23 cellular contexts compared by ENCODE assay signal in the genomic region with DNA sequence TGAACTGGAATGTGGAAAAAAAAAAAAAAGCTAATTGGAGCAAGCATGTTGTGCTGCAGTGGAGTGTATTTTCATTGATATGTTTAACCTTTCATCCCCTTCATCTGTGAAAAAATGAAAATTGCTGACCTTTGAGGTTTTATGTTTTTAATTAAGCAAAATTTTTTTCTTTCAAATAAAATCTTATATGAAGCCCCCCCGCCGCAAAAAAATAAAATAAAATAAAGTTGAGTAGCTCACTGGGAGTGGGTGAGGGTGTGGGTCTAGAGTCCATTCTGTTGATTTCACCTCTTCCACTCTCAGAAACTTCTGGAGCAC. TPM values are rescaled to one million over a fixed set of nuclear protein-coding genes. Genes with fewer than 3 reads are reported as not detected.
DNase-seq lines count a peak whose midpoint lies in the region; ATAC-seq, FAIRE-seq and TF ChIP-seq lines count a peak whose summit lies in the region.
"Had no signal": no experiment of that assay in that cellular context is flagged by ENCODE, and none has a peak within 500 bp of the region (broad histone marks: within the 10 kb centered on the region; RNA-seq: fewer than 3 reads in every experiment).

No MANE protein-coding gene starts in this region.

- H3K4me1 ChIP-seq in A549 (peaks cover 10% of the 10 kb centered on the region; the same call in 1 of the 3 replicates), keratinocyte (ENCODE audit: control insufficient read depth, extremely low read depth, insufficient read depth, low read length) (peaks cover 29% of the 10 kb centered on the region), smooth muscle cell (ENCODE audit: low read depth) (peaks cover 25% of the 10 kb centered on the region), foreskin keratinocyte (peaks cover 27% of the 10 kb centered on the region)
- H3K4me1 ChIP-seq: BLaER1 treated with 17β-estradiol and CSF1 and Interleukin-3, amounts not matched to agents 10 nM and 100 nM had no signal

- TF ChIP-seq POLR2A in A549 (IDR thresholded peaks at IDR 0.05; ENCODE audit: low read length) (no peak), GM12891 (IDR thresholded peaks at IDR 0.05; ENCODE audit: low read depth, low read length) (no peak)

- H3K36me3 Mint-ChIP-seq in HFFc6 (ENCODE audit: low read depth) = peaks cover 4% of the 10 kb centered on the region

- H3K4me3 ChIP-seq in A549 = no peak overlapping the region
- no peak overlapping the region for H3K4me3 ChIP-seq in keratinocyte (ENCODE audit: control insufficient read depth in 2 of 3, extremely low read depth in 1 of 3, insufficient read depth in 2 of 3, low read depth in 1 of 3, low read length in 3 of 3)
- H3K4me3 ChIP-seq in smooth muscle cell = no peak overlapping the region
- H3K4me3 ChIP-seq: BLaER1 treated with 17β-estradiol and CSF1 and Interleukin-3, amounts not matched to agents 10 nM and 100 nM; GM12878; SK-N-MC had no signal

- H3K79me2 ChIP-seq in keratinocyte (ENCODE audit: control insufficient read depth, insufficient read depth, low read length) = no peaks in the 10 kb centered on the region
- peaks cover 41% of the 10 kb centered on the region for H3K79me2 ChIP-seq in smooth muscle cell (ENCODE audit: low read depth)

- H3F3A ChIP-seq in smooth muscle cell (ENCODE audit: low read depth) = peaks cover 18% of the 10 kb centered on the region

- TF ChIP-seq CTCF in A549 (IDR thresholded peaks at IDR 0.05) = no peak
- TF ChIP-seq CTCF in HFFc6 (IDR thresholded peaks at IDR 0.05) = no peak
- TF ChIP-seq CTCF in keratinocyte (optimal IDR thresholded peaks at IDR 0.05 in 1 of 3, IDR thresholded peaks at IDR 0.05 in 1 of 3, conservative IDR thresholded peaks at IDR 0.05 in 1 of 3; ENCODE audit: extremely low read depth in 1 of 3, insufficient read depth in 2 of 3, low read length in 3 of 3) = no peak
- no peak for TF ChIP-seq CTCF in smooth muscle cell (IDR thresholded peaks at IDR 0.05; ENCODE audit: borderline replicate concordance, insufficient read depth, poor library complexity, severe bottlenecking)
- TF ChIP-seq CTCF in foreskin keratinocyte (conservative IDR thresholded peaks at IDR 0.05) = no peak

- TF ChIP-seq EP300 in A549 (IDR thresholded peaks at IDR 0.05) = no peak

- H3K4me3 Mint-ChIP-seq in HFFc6 = peak overlapping the region; percentile 40; the same call in 1 of the 2 replicates
- H3K4me3 Mint-ChIP-seq: CD4-positive, alpha-beta T cell had no signal

- no peak for TF ChIP-seq RAD21 in A549 (conservative IDR thresholded peaks at IDR 0.05 in 1 of 2, IDR thresholded peaks at IDR 0.05 in 1 of 2)

- 88% methylated on average over 2 of the region's 2 CpGs for WGBS in A549 (ENCODE audit: missing lambda C conversion rate)
- WGBS in smooth muscle cell (ENCODE audit: low lambda C conversion rate) = 75% methylated on average over 2 of the region's 2 CpGs

- DNase-seq in A549 (ENCODE audit: low read depth in 1 of 2, low spot score in 1 of 2) (no peak), HFFc6 (no peak), keratinocyte (ENCODE audit: low read depth, low spot score) (no peak), smooth muscle cell (lab: John Stamatoyannopoulos, UW; ENCODE audit: unreplicated experiment) (no peak), GM12891 (ENCODE audit: insufficient read length, low spot score) (no peak), NCI-H2081 treated with DMSO at 0.1 percent for 48 hours (lab: John Stamatoyannopoulos, UW) (no peak), foreskin keratinocyte (no peak)
- DNase-seq: AML-193; CD4-positive, alpha-beta T cell; DMS 273 treated with DMSO at 0.1 percent for 48 hours; DMS79; GDM1; KG1; MM.1S; NCI-H2029; NCI-H446 treated with DMSO at 0.1 percent for 48 hours; NCI-H69; RPMI8226; SIG-M5 had no signal

- no peak for ATAC-seq in A549
- ATAC-seq in foreskin keratinocyte = no peak
- ATAC-seq: GM12878 had no signal

- dilution Hi-C loops in keratinocyte (cut with MboI; ENCODE audit: extremely low pct_ligation_motif_present, low sequenced_read_pairs) = no loop called here

- H3K27ac ChIP-seq in A549 (no peak overlapping the region), keratinocyte (ENCODE audit: control insufficient read depth, insufficient read depth, low read length) (no peak overlapping the region), smooth muscle cell (ENCODE audit: low read depth) (peak overlapping the region; percentile 76), foreskin keratinocyte (no peak overlapping the region)
- H3K27ac ChIP-seq: BLaER1 treated with 17β-estradiol and CSF1 and Interleukin-3, amounts not matched to agents 10 nM and 100 nM; SK-N-MC had no signal

- no peak overlapping the region; the same call in 1 of the 2 replicates for H3K27ac Mint-ChIP-seq in HFFc6
- H3K27ac Mint-ChIP-seq: CD4-positive, alpha-beta T cell had no signal

- H3K9ac ChIP-seq in keratinocyte (ENCODE audit: control insufficient read depth, extremely low read depth, insufficient read depth, low read length) = no peak overlapping the region
- no peak overlapping the region for H3K9ac ChIP-seq in smooth muscle cell (ENCODE audit: low read depth)
- H3K9ac ChIP-seq: BLaER1 treated with 17β-estradiol and CSF1 and Interleukin-3, amounts not matched to agents 10 nM and 100 nM had no signal

- H4K20me1 ChIP-seq in keratinocyte (ENCODE audit: control insufficient read depth, extremely low read depth, insufficient read depth, low read length) (no peaks in the 10 kb centered on the region), smooth muscle cell (ENCODE audit: low read depth) (no peaks in the 10 kb centered on the region)
- H4K20me1 ChIP-seq: BLaER1 treated with 17β-estradiol and CSF1 and Interleukin-3, amounts not matched to agents 10 nM and 100 nM had no signal

- H3K27me3 ChIP-seq in keratinocyte (ENCODE audit: control insufficient read depth, extremely low read depth, insufficient read depth, low read length) (no peaks in the 10 kb centered on the region), smooth muscle cell (ENCODE audit: low read depth) (no peaks in the 10 kb centered on the region), foreskin keratinocyte (no peaks in the 10 kb centered on the region)
- H3K27me3 ChIP-seq: BLaER1 treated with 17β-estradiol and CSF1 and Interleukin-3, amounts not matched to agents 10 nM and 100 nM had no signal

- H3K9me3 ChIP-seq in A549 (no peaks in the 10 kb centered on the region), keratinocyte (ENCODE audit: control insufficient read depth, low read depth, low read length) (no peaks in the 10 kb centered on the region), smooth muscle cell (replicated peaks; ENCODE audit: low read depth) (no peaks in the 10 kb centered on the region)
- H3K9me3 ChIP-seq: BLaER1 treated with 17β-estradiol and CSF1 and Interleukin-3, amounts not matched to agents 10 nM and 100 nM had no signal

- peaks cover 84% of the 10 kb centered on the region for H3K4me1 Mint-ChIP-seq in HFFc6 (ENCODE audit: low read depth)

- H2AFZ ChIP-seq in keratinocyte (ENCODE audit: control insufficient read depth, low read length) (no peak overlapping the region), smooth muscle cell (ENCODE audit: low read depth) (no peak overlapping the region)

- CTCF ChIA-PET in A549 (lab: Yijun Ruan, JAX) = interaction anchor here (0.7 kb wide), 1 partner anchor 11 kb away, joined by 4 read pairs; no protein-coding TSS in a partner anchor

- no peaks in the 10 kb centered on the region for H3K9me3 Mint-ChIP-seq in HFFc6
- H3K9me3 Mint-ChIP-seq: CD4-positive, alpha-beta T cell had no signal

- POLR2A ChIA-PET in A549 (lab: Yijun Ruan, JAX) = no interaction called here

- no peaks in the 10 kb centered on the region for H3K36me3 ChIP-seq in keratinocyte (ENCODE audit: control insufficient read depth in 2 of 2, extremely low read depth in 1 of 2, insufficient read depth in 2 of 2, low read length in 2 of 2)
- H3K36me3 ChIP-seq in smooth muscle cell (ENCODE audit: low read depth) = no peaks in the 10 kb centered on the region
- H3K36me3 ChIP-seq: BLaER1 treated with 17β-estradiol and CSF1 and Interleukin-3, amounts not matched to agents 10 nM and 100 nM had no signal

- no peaks in the 10 kb centered on the region for H3K9me1 ChIP-seq in keratinocyte (ENCODE audit: control insufficient read depth, extremely low read depth, insufficient read depth, low read length)

- peaks cover 2% of the 10 kb centered on the region; the same call in 1 of the 2 replicates for H3K27me3 Mint-ChIP-seq in HFFc6 (ENCODE audit: insufficient read depth)

- FAIRE-seq in A549 (lab: Jason Lieb, UNC) (no peak), keratinocyte (lab: Jason Lieb, UNC) (no peak), GM12891 (lab: Jason Lieb, UNC) (no peak)
- FAIRE-seq: A204.1, GM12878 had no signal

- H3K4me2 ChIP-seq in A549 (no peak overlapping the region; the same call in 2 of the 3 replicates), keratinocyte (ENCODE audit: control insufficient read depth, extremely low read depth, insufficient read depth, low read depth, low read length) (peak overlapping the region; percentile 54), smooth muscle cell (peak overlapping the region; percentile 69)
- H3K4me2 ChIP-seq: BLaER1 treated with 17β-estradiol and CSF1 and Interleukin-3, amounts not matched to agents 10 nM and 100 nM had no signal

TF ChIP-seq in A549, 52 proteins besides CTCF, POLR2A, EP300 and RAD21:
- TF ChIP-seq JUNB (IDR thresholded peaks at IDR 0.05) (no peak), MAFK (IDR thresholded peaks at IDR 0.05; ENCODE audit: partially characterized antibody) (peak; percentile 74)

TF ChIP-seq in GM12891, 5 proteins besides CTCF, POLR2A, EP300 and RAD21 (continues in another document):
- no peak for TF ChIP-seq TAF1 (IDR thresholded peaks at IDR 0.05; ENCODE audit: low read depth, low read length)

RNA-seq across cellular contexts. Expression of gene TEK, which starts 43.3 kb away (rescaled TPM):
- polyA plus RNA-seq in A549 (2011; rRNA removed) = 0.04 and 0.05 TPM in 2 replicates
- polyA plus RNA-seq in A549 (2012; cell fraction: cytosol; rRNA removed) = not detected in 2 replicates
- polyA plus RNA-seq in A549 (2012; cell fraction: nucleus; rRNA removed) = not detected in 2 replicates
- polyA plus RNA-seq in A549 (2017; fragmentation: RNase III; extraction: RNeasy Plus Mini Kit Qiagen cat#74134 plus additional on column Dnase treatment) = 0.04 TPM in 1 of 3 replicates, not detected in the others
- polyA minus RNA-seq in A549 (2011; rRNA and poly(A)+ RNA removed) = 0.05 TPM in 1 of 2 replicates, not detected in the other
- 1 to 10 TPM; 2.0 to 10.0 (median 8.5) TPM for total RNA-seq in HFFc6 (2021; fragmentation: NEBNext Ultra II Directional; extraction: Animal tissue kit (Norgen Biotek cat#: 25700))
- polyA plus RNA-seq in keratinocyte = 0.01 to 0.05 TPM (median 0.03 TPM) in 3 replicates
- 0.47 TPM for polyA plus RNA-seq in keratinocyte (2011; ENCODE audit: low read depth)
- polyA plus RNA-seq in keratinocyte (2011; cell fraction: cytosol; rRNA removed) = 0.02 and 0.03 TPM in 2 replicates
- polyA plus RNA-seq in keratinocyte (2011; cell fraction: nucleus; rRNA removed) = 0.06 and 0.08 TPM in 2 replicates
- polyA plus RNA-seq in keratinocyte (2012; ENCODE audit: low replicate concordance) = 0.05 and 0.21 TPM in 2 replicates
- 0.16 TPM in 1 of 3 replicates, not detected in the others for polyA minus RNA-seq in keratinocyte
- polyA minus RNA-seq in keratinocyte (2011; cell fraction: cytosol; rRNA and poly(A)+ RNA removed) = not detected
- polyA minus RNA-seq in keratinocyte (2011; cell fraction: nucleus; rRNA and poly(A)+ RNA removed) = 0.11 and 0.16 TPM in 2 replicates
- total RNA-seq in smooth muscle cell = 58.9 and 81.2 TPM in 2 replicates
- polyA plus RNA-seq in smooth muscle cell = 23.6 and 36.0 TPM in 2 replicates
- polyA plus RNA-seq in GM12891 (2012; ENCODE audit: low read depth, missing spikeins) = not detected
- 0.04 and 0.10 TPM in 2 replicates for total RNA-seq in foreskin keratinocyte
- polyA plus RNA-seq in foreskin keratinocyte = 0.01 TPM in 1 of 2 replicates, not detected in the other
- total RNA-seq: CD4-positive, alpha-beta T cell; GM12878 had no signal
- polyA plus RNA-seq: GM12878 had no signal

Comparison
In these comparisons a context has a peak if more than half of its experiments do, and no peak if none do; other contexts are left out.
1. RNA of gene TEK, which starts 43.3 kb away (polyA plus RNA-seq): 23.6 to 36.0 TPM in smooth muscle cell; 0.04 to 0.05 TPM in A549, 0.01 to 0.47 TPM in keratinocyte and 0.01 TPM in foreskin keratinocyte; every median in the first group is over 10 times any median in the second.